Comparison of ENCODE assay signal across 27 cellular contexts in the genomic region with DNA sequence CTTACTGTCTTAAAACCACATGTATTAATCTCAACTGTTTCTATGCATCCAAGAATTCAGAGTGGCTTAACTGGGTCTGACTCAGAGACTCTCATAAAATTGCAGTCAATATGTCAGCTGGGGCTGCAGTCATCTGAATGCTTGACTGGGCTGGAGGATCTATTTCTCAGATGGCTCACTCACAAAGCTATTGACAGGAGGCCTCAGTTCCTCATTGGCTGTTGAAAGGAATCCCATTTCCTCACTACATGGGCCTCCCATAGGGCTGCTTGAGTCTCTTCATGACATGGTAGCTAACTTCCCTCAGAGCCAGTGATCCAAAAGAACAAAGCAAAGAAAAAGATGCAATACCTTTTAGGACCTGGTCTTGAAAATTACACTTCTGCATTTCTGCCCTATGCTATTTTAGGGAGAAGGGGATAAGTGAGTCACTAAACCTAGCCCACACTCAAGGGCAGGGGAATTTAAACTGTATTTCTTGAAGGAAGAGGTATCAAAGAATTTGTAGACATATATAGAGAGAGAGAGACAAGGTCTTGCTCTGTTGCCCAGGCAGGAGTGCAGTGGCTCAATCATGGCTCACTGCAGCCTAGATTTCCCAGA. TPM values are rescaled to one million over a fixed set of nuclear protein-coding genes. Genes with fewer than 3 reads are reported as not detected.
DNase-seq lines count a peak whose midpoint lies in the region; ATAC-seq and TF ChIP-seq lines count a peak whose summit lies in the region.
"Had no signal": no experiment of that assay in that cellular context is flagged by ENCODE, and none has a peak within 500 bp of the region (broad histone marks: within the 10 kb centered on the region; RNA-seq: fewer than 3 reads in every experiment).

No MANE protein-coding gene starts in this region.

- CTCF ChIA-PET in PC-3 (lab: Charles Lee), result no interaction called here

- no peak overlapping the region for H3K27ac Mint-ChIP-seq in progenitor cell of endocrine pancreas
- H3K27ac Mint-ChIP-seq: activated CD8-positive, alpha-beta T cell treated with anti-CD3 and anti-CD28 coated beads for 36 hours; activated naive CD4-positive, alpha-beta T cell treated with anti-CD3 and anti-CD28 coated beads, Interleukin-2, amount 50 U/mL, for 72 hours; natural killer cell treated with Interleukin-12 subunit alpha and Interleukin-12 subunit beta and Interleukin-15 and Interleukin-18, amount 100 ng/mL, for 72 hours; T-helper 1 cell treated with Interleukin-12 subunit alpha and Interleukin-12 subunit beta and Interleukin-4 antibody, amounts not matched to agents 30 μg/mL and 1 μg/mL, for 36 hours had no signal

- no peak for TF ChIP-seq CTCF in PC-3 (conservative IDR thresholded peaks at IDR 0.05; ENCODE audit: low read depth, low read length)
- TF ChIP-seq CTCF in progenitor cell of endocrine pancreas (IDR thresholded peaks at IDR 0.05; ENCODE audit: unreplicated experiment), result no peak

- no peak overlapping the region for H2AFZ ChIP-seq in PC-3 (ENCODE audit: low read length)

- H3K9me2 ChIP-seq in PC-3 (replicated peaks; ENCODE audit: low read length), result no peaks in the 10 kb centered on the region

- no peak overlapping the region for H3K4me3 ChIP-seq in PC-3 (ENCODE audit: low read length)
- H3K4me3 ChIP-seq in aorta (ENCODE audit: low read length in 2 of 2), result no peak overlapping the region
- H3K4me3 ChIP-seq: gastroesophageal sphincter, sigmoid colon, upper lobe of left lung had no signal

- DNase-seq in PC-3, result peak; percentile 27
- DNase-seq in kidney tubule cell (ENCODE audit: low spot score), result peak; percentile 57
- no peak for DNase-seq in aorta
- DNase-seq in progenitor cell of endocrine pancreas (ENCODE audit: low spot score, unreplicated experiment), result no peak
- DNase-seq: activated CD8-positive, alpha-beta memory T cell treated with anti-CD3 and anti-CD28 coated beads, Interleukin-2, amount 50 U/mL, for 48 hours; activated CD8-positive, alpha-beta T cell treated with anti-CD3 and anti-CD28 coated beads for 36 hours; anterior cingulate cortex; C1 segment of cervical spinal cord; Caco-2; GOT3; hypothalamus; NCI-H1092 treated with DMSO at 0.1 percent for 48 hours; NCI-H187; NCI-H510A; occipital lobe; sigmoid colon; stimulated activated CD4-positive, alpha-beta T cell treated with anti-CD3 and anti-CD28 coated beads, Interleukin-4, amount 100 ng/mL, for 24 hours; substantia nigra had no signal

- H4K20me1 ChIP-seq in PC-3 (ENCODE audit: low read length), result no peaks in the 10 kb centered on the region

- H3K27me3 Mint-ChIP-seq in progenitor cell of endocrine pancreas, result no peaks in the 10 kb centered on the region
- H3K27me3 Mint-ChIP-seq: activated CD8-positive, alpha-beta T cell treated with anti-CD3 and anti-CD28 coated beads for 36 hours; natural killer cell treated with Interleukin-12 subunit alpha and Interleukin-12 subunit beta and Interleukin-15 and Interleukin-18, amount 100 ng/mL, for 72 hours had no signal

- H3K9me3 Mint-ChIP-seq in progenitor cell of endocrine pancreas (ENCODE audit: low read depth), result peaks cover 7% of the 10 kb centered on the region
- H3K9me3 Mint-ChIP-seq: activated CD8-positive, alpha-beta T cell treated with anti-CD3 and anti-CD28 coated beads for 36 hours; natural killer cell treated with Interleukin-12 subunit alpha and Interleukin-12 subunit beta and Interleukin-15 and Interleukin-18, amount 100 ng/mL, for 72 hours had no signal

- H3K27ac ChIP-seq in PC-3 (ENCODE audit: low read length) (no peak overlapping the region), aorta (ENCODE audit: low read depth in 1 of 2, low read length in 2 of 2) (no peak overlapping the region)
- H3K27ac ChIP-seq: gastroesophageal sphincter, sigmoid colon, upper lobe of left lung had no signal

- H3K4me1 ChIP-seq in PC-3 (ENCODE audit: insufficient read depth, low read length), result 0 out of 2 replicates have a peak, but pooled peaks cover 2% of the 10 kb centered on the region
- H3K4me1 ChIP-seq in aorta (ENCODE audit: control insufficient read depth in 1 of 2, insufficient read depth in 2 of 2, low read length in 2 of 2), result no peaks in the 10 kb centered on the region
- H3K4me1 ChIP-seq: Caco-2, gastroesophageal sphincter, sigmoid colon, upper lobe of left lung had no signal

- no peak overlapping the region for H3K4me2 ChIP-seq in PC-3 (ENCODE audit: low read length)

- no peak overlapping the region for H3K9ac ChIP-seq in PC-3 (ENCODE audit: low read length)

- no TSS peak for BruUV-seq in PC-3 (replicated peaks; lab: Mats Ljungman, UMichigan)

- H3K79me2 ChIP-seq in PC-3 (ENCODE audit: low read length), result peaks cover 60% of the 10 kb centered on the region

- intact Hi-C loops in PC-3 (cut with micrococcal nuclease), result no loop called here
- intact Hi-C loops in aorta (cut with DNase I), result no loop called here

- peaks cover 7% of the 10 kb centered on the region for H3K36me3 Mint-ChIP-seq in progenitor cell of endocrine pancreas (ENCODE audit: insufficient read depth)

- H3K4me1 Mint-ChIP-seq in progenitor cell of endocrine pancreas (ENCODE audit: low read depth), result peaks cover 2% of the 10 kb centered on the region

- H3K36me3 ChIP-seq in PC-3 (ENCODE audit: low read depth, low read length), result peaks cover 4% of the 10 kb centered on the region; the same call in 1 of the 2 replicates
- H3K36me3 ChIP-seq in aorta (ENCODE audit: control insufficient read depth in 1 of 2, insufficient read depth in 2 of 2, low read length in 1 of 2), result no peaks in the 10 kb centered on the region

- H3K27me3 ChIP-seq in PC-3 (ENCODE audit: low read length) (no peaks in the 10 kb centered on the region), aorta (ENCODE audit: control insufficient read depth in 1 of 2, insufficient read depth in 2 of 2, low read length in 1 of 2) (no peaks in the 10 kb centered on the region)
- H3K27me3 ChIP-seq: gastroesophageal sphincter, sigmoid colon, upper lobe of left lung had no signal

- H3K9me3 ChIP-seq in PC-3 (ENCODE audit: low read length) (no peaks in the 10 kb centered on the region), aorta (ENCODE audit: control insufficient read depth, low read length) (no peaks in the 10 kb centered on the region)
- H3K9me3 ChIP-seq: gastroesophageal sphincter, sigmoid colon, upper lobe of left lung had no signal

- POLR2A ChIA-PET in PC-3 (lab: Charles Lee; ENCODE audit: unreplicated experiment), result interaction anchor here (0.6 kb wide), 1 partner anchor 160 kb away, joined by 3 read pairs; no protein-coding TSS in a partner anchor

- no peaks in the 10 kb centered on the region for H3F3A ChIP-seq in PC-3 (ENCODE audit: low read length, unreplicated experiment)

- no peak overlapping the region for H3K4me3 Mint-ChIP-seq in progenitor cell of endocrine pancreas (ENCODE audit: low read depth)
- H3K4me3 Mint-ChIP-seq: activated CD8-positive, alpha-beta T cell treated with anti-CD3 and anti-CD28 coated beads for 36 hours; natural killer cell treated with Interleukin-12 subunit alpha and Interleukin-12 subunit beta and Interleukin-15 and Interleukin-18, amount 100 ng/mL, for 72 hours; T-helper 1 cell treated with Interleukin-12 subunit alpha and Interleukin-12 subunit beta and Interleukin-4 antibody, amounts not matched to agents 30 μg/mL and 1 μg/mL, for 36 hours had no signal

- ATAC-seq in GM21423 (IDR thresholded peaks at IDR 0.05; ENCODE audit: unreplicated experiment) (peak; percentile 34), HG03442 (IDR thresholded peaks at IDR 0.05; ENCODE audit: unreplicated experiment) (peak; percentile 52), PC-3 (peak; percentile 37), HG03565 (IDR thresholded peaks at IDR 0.05; ENCODE audit: unreplicated experiment) (no peak), aorta (ENCODE audit: low FRiP score) (no peak)
- ATAC-seq: activated CD8-positive, alpha-beta T cell treated with anti-CD3 and anti-CD28 coated beads for 36 hours; activated naive CD4-positive, alpha-beta T cell treated with anti-CD3 and anti-CD28 coated beads, Interleukin-2, amount 50 U/mL, for 72 hours; gastroesophageal sphincter; natural killer cell treated with Interleukin-12 subunit alpha and Interleukin-12 subunit beta and Interleukin-15 and Interleukin-18, amount 100 ng/mL, for 72 hours; SK-N-SH treated with all-trans-retinoic acid at 6 μM for 48 hours had no signal

RNA-seq across cellular contexts. Expression of a gene that starts 9.8 kb away (rescaled TPM):
- total RNA-seq in PC-3 (2014; rRNA removed), result 36.6 and 40.7 TPM in 2 replicates
- total RNA-seq in aorta, result 10 to 100 TPM; 15.3 to 19.2 TPM
- polyA plus RNA-seq in aorta, result 1 to 10 TPM; 3.5 to 5.3 TPM
- total RNA-seq in progenitor cell of endocrine pancreas, result 11.8 and 12.5 TPM in 2 replicates

RNA-seq across cellular contexts. Expression of a gene that starts 21.4 kb away (rescaled TPM):
- total RNA-seq in PC-3 (2014; rRNA removed), result 76.1 and 102 TPM in 2 replicates
- total RNA-seq in aorta, result 10 to 100 TPM; 42.6 to 49.8 TPM
- polyA plus RNA-seq in aorta, result 10 to 100 TPM; 33.2 to 39.7 TPM
- 71.6 and 84.2 TPM in 2 replicates for total RNA-seq in progenitor cell of endocrine pancreas

Comparison
In these comparisons a context has a peak if more than half of its experiments do, and no peak if none do; other contexts are left out.
1. ATAC-seq: peak in GM21423 (single experiment), HG03442 (single experiment) and PC-3 (single experiment); none in HG03565 (single experiment) and aorta (single experiment).
2. DNase-seq: peak in PC-3 (single experiment) and kidney tubule cell (single experiment); none in aorta (0 of 2) and progenitor cell of endocrine pancreas (single experiment).